ENCODE assay signal across 23 cellular contexts in genomic region chr1:25238046-25238445, GRCh38. TPM values are rescaled to one million over a fixed set of nuclear protein-coding genes. Genes with fewer than 3 reads are reported as not detected.
DNase-seq lines count a peak whose midpoint lies in the region; ATAC-seq and TF ChIP-seq lines count a peak whose summit lies in the region.
"Had no signal": no experiment of that assay in that cellular context is flagged by ENCODE, and none has a peak within 500 bp of the region (broad histone marks: within the 10 kb centered on the region; RNA-seq: fewer than 3 reads in every experiment).

No MANE protein-coding gene starts in this region.

- no peak overlapping the region for H2BK20ac ChIP-seq in H9 (ENCODE audit: low read depth, low read length, poor library complexity, severe bottlenecking)

- no peak overlapping the region for H3K56ac ChIP-seq in H9 (ENCODE audit: insufficient read length, low read depth, low read length)

- H3T11ph ChIP-seq in H9 (ENCODE audit: low read length): no peak overlapping the region

- no peak for DNase-seq in activated T-cell treated with anti-CD3 and anti-CD28 coated beads, Interleukin-2, amount 50 U/mL, for 24 hours
- DNase-seq in activated T-cell treated with anti-CD3 and anti-CD28 coated beads, Interleukin-2, amount 50 U/mL, for 48 hours: no peak
- DNase-seq in activated T-helper 1 cell treated with anti-CD3 and anti-CD28 coated beads, Interleukin-12 subunit alpha, Interleukin-12 subunit beta, Interleukin-2, Interleukin-4 antibody, amounts not matched to agents 30 ng/mL and 10 ng/mL and 1 ng/mL, durations not matched to agents 14 hours and 24 hours and 36 hours (ENCODE audit: low spot score): no peak
- DNase-seq in gastrocnemius medialis: no peak
- DNase-seq in MM.1S: no peak
- no peak for DNase-seq in H9
- no peak for DNase-seq in dedifferentiated amniotic fluid mesenchymal stem cell (ENCODE audit: extremely low spot score)
- DNase-seq: activated CD4-positive, alpha-beta T cell treated with anti-CD3 and anti-CD28 coated beads, Interleukin-2, amount 50 U/mL, for 48 hours; caudate nucleus; CD4-positive, CD25-positive, alpha-beta regulatory T cell; foreskin melanocyte; mesendoderm; NCI-H2081 treated with DMSO at 0.1 percent for 48 hours; NCI-H446 treated with DMSO at 0.1 percent for 48 hours; NK-92 treated with Interleukin-12 subunit alpha and Interleukin-12 subunit beta, amount 100 ng/mL, for 24 hours; RPMI8226; stimulated activated CD8-positive, alpha-beta memory T cell treated with anti-CD3 and anti-CD28 coated beads, Interleukin-4, amount 100 ng/mL, for 48 hours; substantia nigra had no signal

- peaks cover 48% of the 10 kb centered on the region for H3K36me3 Mint-ChIP-seq in activated T-cell treated with anti-CD3 and anti-CD28 coated beads, Interleukin-2, amount 50 U/mL, for 24 hours (ENCODE audit: low read depth)
- H3K36me3 Mint-ChIP-seq in activated T-helper 1 cell treated with anti-CD3 and anti-CD28 coated beads, Interleukin-12 subunit alpha, Interleukin-12 subunit beta, Interleukin-2, Interleukin-4 antibody, amounts not matched to agents 30 ng/mL and 10 ng/mL and 1 ng/mL, durations not matched to agents 14 hours and 24 hours and 36 hours (ENCODE audit: low read depth): peaks cover 18% of the 10 kb centered on the region
- H3K36me3 Mint-ChIP-seq in H9 (ENCODE audit: insufficient read depth in 1 of 3, low read depth in 3 of 3): peaks cover 7 to 33% (median 29%) of the 10 kb centered on the region in 3 experiments

- H3K9me3 Mint-ChIP-seq in activated T-cell treated with anti-CD3 and anti-CD28 coated beads, Interleukin-2, amount 50 U/mL, for 24 hours: no peaks in the 10 kb centered on the region
- no peaks in the 10 kb centered on the region for H3K9me3 Mint-ChIP-seq in activated T-helper 1 cell treated with anti-CD3 and anti-CD28 coated beads, Interleukin-12 subunit alpha, Interleukin-12 subunit beta, Interleukin-2, Interleukin-4 antibody, amounts not matched to agents 30 ng/mL and 10 ng/mL and 1 ng/mL, durations not matched to agents 14 hours and 24 hours and 36 hours
- no peaks in the 10 kb centered on the region for H3K9me3 Mint-ChIP-seq in H9
- H3K9me3 Mint-ChIP-seq: activated T-helper 17 cell treated with anti-CD3 and anti-CD28 coated beads, Interleukin-2, amount 50 U/mL, for 72 hours; CD4-positive, CD25-positive, alpha-beta regulatory T cell; neural progenitor cell had no signal

- no peaks in the 10 kb centered on the region for H3K27me3 Mint-ChIP-seq in activated T-cell treated with anti-CD3 and anti-CD28 coated beads, Interleukin-2, amount 50 U/mL, for 24 hours
- no peaks in the 10 kb centered on the region for H3K27me3 Mint-ChIP-seq in activated T-helper 1 cell treated with anti-CD3 and anti-CD28 coated beads, Interleukin-12 subunit alpha, Interleukin-12 subunit beta, Interleukin-2, Interleukin-4 antibody, amounts not matched to agents 30 ng/mL and 10 ng/mL and 1 ng/mL, durations not matched to agents 14 hours and 24 hours and 36 hours (ENCODE audit: insufficient read depth)
- peaks cover 1% of the 10 kb centered on the region; the same call in 1 of the 2 replicates for H3K27me3 Mint-ChIP-seq in H9 (ENCODE audit: low read depth)
- H3K27me3 Mint-ChIP-seq: activated T-helper 17 cell treated with anti-CD3 and anti-CD28 coated beads, Interleukin-2, amount 50 U/mL, for 72 hours had no signal

- peaks cover 36% of the 10 kb centered on the region for H3K36me3 ChIP-seq in DOHH2 (ENCODE audit: control insufficient read depth, low read length)
- peaks cover 0 to 23% of the 10 kb centered on the region in 2 donors for H3K36me3 ChIP-seq in gastrocnemius medialis
- H3K36me3 ChIP-seq in MM.1S (replicated peaks; ENCODE audit: insufficient read depth, low read length): peaks cover 9% of the 10 kb centered on the region
- H3K36me3 ChIP-seq: neural progenitor cell had no signal

- H4K20me1 ChIP-seq in DOHH2 (ENCODE audit: control insufficient read depth, insufficient read depth, low read depth, low read length): no peaks in the 10 kb centered on the region
- H4K20me1 ChIP-seq in MM.1S (ENCODE audit: insufficient read depth, low read length): no peaks in the 10 kb centered on the region
- H4K20me1 ChIP-seq in H9 (ENCODE audit: control insufficient read depth, insufficient read depth, insufficient read length): no peaks in the 10 kb centered on the region

- peaks cover 49% of the 10 kb centered on the region for H3K4me1 Mint-ChIP-seq in activated T-cell treated with anti-CD3 and anti-CD28 coated beads, Interleukin-2, amount 50 U/mL, for 24 hours (ENCODE audit: low read depth)
- H3K4me1 Mint-ChIP-seq in activated T-helper 1 cell treated with anti-CD3 and anti-CD28 coated beads, Interleukin-12 subunit alpha, Interleukin-12 subunit beta, Interleukin-2, Interleukin-4 antibody, amounts not matched to agents 30 ng/mL and 10 ng/mL and 1 ng/mL, durations not matched to agents 14 hours and 24 hours and 36 hours (ENCODE audit: low read depth): peaks cover 49% of the 10 kb centered on the region
- peaks cover 19 to 20% of the 10 kb centered on the region in 2 experiments for H3K4me1 Mint-ChIP-seq in H9
- H3K4me1 Mint-ChIP-seq: activated T-helper 17 cell treated with anti-CD3 and anti-CD28 coated beads, Interleukin-2, amount 50 U/mL, for 72 hours had no signal

- no peak overlapping the region for H3K9ac ChIP-seq in MM.1S (ENCODE audit: low read length)
- H3K9ac ChIP-seq in H9 (ENCODE audit: extremely low read depth, insufficient read length, low read length): no peak overlapping the region
- H3K9ac ChIP-seq: neural progenitor cell had no signal

- H2BK15ac ChIP-seq in H9 (ENCODE audit: low read depth, low read length): no peak overlapping the region

- H3K4me3 Mint-ChIP-seq in activated T-cell treated with anti-CD3 and anti-CD28 coated beads, Interleukin-2, amount 50 U/mL, for 24 hours: no peak overlapping the region
- H3K4me3 Mint-ChIP-seq in activated T-helper 1 cell treated with anti-CD3 and anti-CD28 coated beads, Interleukin-12 subunit alpha, Interleukin-12 subunit beta, Interleukin-2, Interleukin-4 antibody, amounts not matched to agents 30 ng/mL and 10 ng/mL and 1 ng/mL, durations not matched to agents 14 hours and 24 hours and 36 hours: no peak overlapping the region
- H3K4me3 Mint-ChIP-seq in H9: no peak overlapping the region
- H3K4me3 Mint-ChIP-seq: neural progenitor cell had no signal

- no peaks in the 10 kb centered on the region for H3K9me3 ChIP-seq in DOHH2 (ENCODE audit: control insufficient read depth, insufficient read depth, low read length)
- no peaks in the 10 kb centered on the region for H3K9me3 ChIP-seq in gastrocnemius medialis
- H3K9me3 ChIP-seq in MM.1S (replicated peaks; ENCODE audit: insufficient read depth, low read length): no peaks in the 10 kb centered on the region
- no peaks in the 10 kb centered on the region for H3K9me3 ChIP-seq in H9 (ENCODE audit: control insufficient read depth, low read depth, low read length)
- H3K9me3 ChIP-seq: vagina had no signal

- no peak overlapping the region for H3K4ac ChIP-seq in H9 (ENCODE audit: low read depth, low read length)

- no peaks in the 10 kb centered on the region for H3K9me2 ChIP-seq in DOHH2 (replicated peaks; ENCODE audit: control insufficient read depth, low read length)
- no peaks in the 10 kb centered on the region for H3K9me2 ChIP-seq in MM.1S (replicated peaks; ENCODE audit: insufficient read depth, low read length)

- H3K4me1 ChIP-seq in DOHH2 (ENCODE audit: control insufficient read depth, low read length): peaks cover 78% of the 10 kb centered on the region
- H3K4me1 ChIP-seq in gastrocnemius medialis: peaks cover 47 to 59% of the 10 kb centered on the region in 2 donors
- H3K4me1 ChIP-seq in MM.1S (ENCODE audit: low read length): peaks cover 34% of the 10 kb centered on the region
- H3K4me1 ChIP-seq in H9 (ENCODE audit: insufficient read depth, low read length): no peaks in the 10 kb centered on the region; the same call in 1 of the 2 replicates

- no peak overlapping the region for H3K14ac ChIP-seq in H9 (ENCODE audit: insufficient read depth, low read length)

- TF ChIP-seq CTCF in DOHH2 (IDR thresholded peaks at IDR 0.05; ENCODE audit: low read depth, low read length, poor library complexity, severe bottlenecking) (no peak), gastrocnemius medialis (IDR thresholded peaks at IDR 0.05 in 4 of 5, conservative IDR thresholded peaks at IDR 0.05 in 1 of 5) (no peak), MM.1S (IDR thresholded peaks at IDR 0.05; ENCODE audit: low read length) (no peak), H9 (conservative IDR thresholded peaks at IDR 0.05) (no peak)

- H3K4me2 ChIP-seq in DOHH2 (ENCODE audit: low read length): no peak overlapping the region
- no peak overlapping the region for H3K4me2 ChIP-seq in MM.1S (ENCODE audit: low read depth, low read length)
- H3K4me2 ChIP-seq in H9 (ENCODE audit: insufficient read depth, insufficient read length, low read length): no peak overlapping the region
- H3K4me2 ChIP-seq: neural progenitor cell had no signal

- no peak overlapping the region for H4K5ac ChIP-seq in H9 (ENCODE audit: insufficient read length, low read depth, low read length)

- H2BK120ac ChIP-seq in H9 (ENCODE audit: low read depth, low read length, poor library complexity, severe bottlenecking): no peak overlapping the region

- in situ Hi-C loops in gastrocnemius medialis (cut with MboI; ENCODE audit: low sequenced_read_pairs in 4 of 4): loop anchor here in 1 of 4 donors (5.0 kb wide), 1 partner anchor 104 kb away; no protein-coding TSS in a partner anchor

- H3K23ac ChIP-seq in H9 (ENCODE audit: insufficient read length, low read depth, low read length): no peak overlapping the region

- H2AFZ ChIP-seq in MM.1S (ENCODE audit: low read length) (no peak overlapping the region), H9 (ENCODE audit: low read length) (no peak overlapping the region)
- H2AFZ ChIP-seq: neural progenitor cell had no signal

- peaks cover 3% of the 10 kb centered on the region for H3K79me1 ChIP-seq in H9 (ENCODE audit: insufficient read depth, low read depth, low read length, poor library complexity, severe bottlenecking)

- H4K8ac ChIP-seq in H9 (replicated peaks; ENCODE audit: insufficient read length, low read depth, low read length): no peak overlapping the region

- ATAC-seq in gastrocnemius medialis: no peak
- ATAC-seq: activated T-helper 17 cell treated with anti-CD3 and anti-CD28 coated beads, Interleukin-2, amount 50 U/mL, for 72 hours had no signal

- H3F3A ChIP-seq in DOHH2 (ENCODE audit: control insufficient read depth, insufficient read depth) (peaks cover 52% of the 10 kb centered on the region), MM.1S (ENCODE audit: insufficient read depth, low read length) (peaks cover 52% of the 10 kb centered on the region)

- WGBS in H9 (ENCODE audit: extremely low coverage, insufficient read length, low lambda C conversion rate): no CpG with 5 or more reads among the region's 11 CpGs

- H3K79me2 ChIP-seq in DOHH2 (ENCODE audit: control insufficient read depth, low read length) (peaks cover 32% of the 10 kb centered on the region), MM.1S (ENCODE audit: low read length) (peaks cover 32% of the 10 kb centered on the region), H9 (ENCODE audit: insufficient read depth, low read length) (no peaks in the 10 kb centered on the region)

- no peak overlapping the region for H3K18ac ChIP-seq in H9 (ENCODE audit: insufficient read length, low read depth, low read length)

- intact Hi-C loops in activated T-helper 1 cell treated with anti-CD3 and anti-CD28 coated beads, Interleukin-12 subunit alpha, Interleukin-12 subunit beta, Interleukin-2, Interleukin-4 antibody, amounts not matched to agents 30 ng/mL and 10 ng/mL and 1 ng/mL, durations not matched to agents 14 hours and 24 hours and 36 hours (cut with micrococcal nuclease): loop anchor here (10.0 kb wide), 2 partner anchors 283 to 313 kb away; no protein-coding TSS in a partner anchor
- intact Hi-C loops in gastrocnemius medialis (cut with DNase I; ENCODE audit: low total_unique reads): loop anchor here (10.0 kb wide), 1 partner anchor 567 kb away; the partner anchor contains the start of gene SELENON

- H3K27me3 ChIP-seq in DOHH2 (ENCODE audit: control insufficient read depth, low read length) (no peaks in the 10 kb centered on the region), gastrocnemius medialis (no peaks in the 10 kb centered on the region), MM.1S (replicated peaks; ENCODE audit: insufficient read depth, low read length) (no peaks in the 10 kb centered on the region), H9 (ENCODE audit: insufficient read depth, low read length) (no peaks in the 10 kb centered on the region)
- H3K27me3 ChIP-seq: neural progenitor cell, vagina had no signal

- TF ChIP-seq POLR2A in gastrocnemius medialis (IDR thresholded peaks at IDR 0.05): no peak

- H3K27ac Mint-ChIP-seq in activated T-cell treated with anti-CD3 and anti-CD28 coated beads, Interleukin-2, amount 50 U/mL, for 24 hours: peak overlapping the region; percentile 50
- peak overlapping the region; percentile 7 for H3K27ac Mint-ChIP-seq in activated T-helper 1 cell treated with anti-CD3 and anti-CD28 coated beads, Interleukin-12 subunit alpha, Interleukin-12 subunit beta, Interleukin-2, Interleukin-4 antibody, amounts not matched to agents 30 ng/mL and 10 ng/mL and 1 ng/mL, durations not matched to agents 14 hours and 24 hours and 36 hours
- H3K27ac Mint-ChIP-seq in H9: 0 out of 7 replicates have a peak overlapping the region, but pooled peaks of 1 of the 3 experiments have one; percentile 47
- H3K27ac Mint-ChIP-seq: activated T-helper 17 cell treated with anti-CD3 and anti-CD28 coated beads, Interleukin-2, amount 50 U/mL, for 72 hours; neural progenitor cell had no signal

- H4K91ac ChIP-seq in H9 (ENCODE audit: insufficient read length, low read depth, low read length): no peak overlapping the region

- no peak overlapping the region for H2AK5ac ChIP-seq in H9 (ENCODE audit: insufficient read length, low read length)

- peaks cover 6% of the 10 kb centered on the region for H3K23me2 ChIP-seq in H9 (ENCODE audit: insufficient read length, low read depth, low read length, poor library complexity, severe bottlenecking)

- no peak overlapping the region for H2BK5ac ChIP-seq in H9 (ENCODE audit: insufficient read length, low read length)

- H3K4me3 ChIP-seq in DOHH2 (ENCODE audit: low read length) (no peak overlapping the region), gastrocnemius medialis (no peak overlapping the region), MM.1S (ENCODE audit: low read length) (no peak overlapping the region)
- H3K4me3 ChIP-seq: neural progenitor cell, vagina had no signal

- H2BK12ac ChIP-seq in H9 (ENCODE audit: insufficient read length, low read depth, low read length): no peak overlapping the region

- H3K27ac ChIP-seq in DOHH2 (ENCODE audit: low read depth, low read length) (peak overlapping the region; percentile 83), gastrocnemius medialis (peak overlapping the region; percentile 88 to 97 (median 92)), MM.1S (ENCODE audit: low read length) (no peak overlapping the region), H9 (ENCODE audit: insufficient read length, low read depth, low read length) (no peak overlapping the region)
- H3K27ac ChIP-seq: neural progenitor cell had no signal

RNA-seq across cellular contexts. Expression of gene SYF2, which starts 5.7 kb away (rescaled TPM):
- total RNA-seq in activated T-helper 1 cell treated with anti-CD3 and anti-CD28 coated beads, Interleukin-12 subunit alpha, Interleukin-12 subunit beta, Interleukin-2, Interleukin-4 antibody, amounts not matched to agents 30 ng/mL and 10 ng/mL and 1 ng/mL, durations not matched to agents 14 hours and 24 hours and 36 hours: 40.7 and 41.4 TPM in 2 replicates
- 10 to 100 TPM; 49.1 to 67.4 (median 58.3) TPM for total RNA-seq in gastrocnemius medialis
- total RNA-seq in H9 (2021): 34.4 and 36.5 TPM in 2 replicates

RNA-seq across cellular contexts. Expression of gene RSRP1, which starts 9.2 kb away (rescaled TPM):
- total RNA-seq in activated T-helper 1 cell treated with anti-CD3 and anti-CD28 coated beads, Interleukin-12 subunit alpha, Interleukin-12 subunit beta, Interleukin-2, Interleukin-4 antibody, amounts not matched to agents 30 ng/mL and 10 ng/mL and 1 ng/mL, durations not matched to agents 14 hours and 24 hours and 36 hours: 123 and 129 TPM in 2 replicates
- 10 to 100 TPM; 10.3 to 43.0 (median 20.9) TPM for total RNA-seq in gastrocnemius medialis
- 51.9 and 55.1 TPM in 2 replicates for total RNA-seq in H9 (2021)

RNA-seq across cellular contexts. Expression of gene RHD, which starts 34.3 kb away (rescaled TPM):
- total RNA-seq in activated T-helper 1 cell treated with anti-CD3 and anti-CD28 coated beads, Interleukin-12 subunit alpha, Interleukin-12 subunit beta, Interleukin-2, Interleukin-4 antibody, amounts not matched to agents 30 ng/mL and 10 ng/mL and 1 ng/mL, durations not matched to agents 14 hours and 24 hours and 36 hours: not detected in 2 replicates
- total RNA-seq in gastrocnemius medialis (under 1 TPM in 1 of 4 donors, not detected in 3; 0.40 TPM), H9 (2021) (1.3 and 1.6 TPM in 2 replicates)
- total RNA-seq: epithelial cell of proximal tubule, vagina had no signal

Comparison
In these comparisons a context has a peak if more than half of its experiments do, and no peak if none do; other contexts are left out.
1. H3K27ac ChIP-seq: peak in DOHH2 (single experiment) and gastrocnemius medialis (4 of 4); none in MM.1S (single experiment) and H9 (single experiment).